Comparison of ENCODE assay signal across 19 cellular contexts in the genomic region with DNA sequence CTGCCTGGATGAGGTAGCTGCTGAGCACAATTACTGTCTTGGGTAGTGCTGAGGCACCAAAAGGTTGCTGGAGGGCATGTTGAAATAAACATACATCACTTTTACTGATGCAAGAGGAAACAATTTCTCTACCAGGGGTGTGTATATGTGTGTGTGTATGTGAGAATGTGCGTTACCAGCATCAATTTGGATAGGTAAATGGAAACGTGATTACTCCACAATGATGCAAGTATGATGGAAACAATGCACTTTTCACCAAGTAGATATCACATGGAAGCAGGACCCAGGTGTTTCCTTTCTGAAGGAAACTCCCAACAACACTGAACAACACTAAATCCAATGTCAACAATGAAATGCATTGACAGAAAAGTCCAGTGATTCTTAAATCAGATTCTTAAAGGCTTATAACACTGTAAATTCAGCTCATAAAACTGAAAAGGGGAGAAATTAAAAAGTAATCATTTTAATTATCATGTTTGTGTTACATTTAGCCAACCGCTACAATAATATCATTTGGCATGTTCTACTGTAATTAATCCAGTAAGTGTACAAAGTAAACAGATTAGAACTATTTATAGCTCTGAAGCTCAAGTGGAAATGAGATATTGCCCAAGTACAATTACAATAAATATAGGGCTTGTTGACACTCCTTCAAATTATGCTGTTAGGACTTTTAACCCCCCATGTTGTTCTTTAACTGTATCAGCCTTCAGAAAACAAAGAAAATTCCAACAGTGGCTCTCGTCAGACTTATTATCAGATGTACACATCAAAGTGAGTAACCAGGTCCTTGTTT. TPM values are rescaled to one million over a fixed set of nuclear protein-coding genes. Genes with fewer than 3 reads are reported as not detected.
DNase-seq lines count a peak whose midpoint lies in the region; ATAC-seq, FAIRE-seq and TF ChIP-seq lines count a peak whose summit lies in the region.
"Had no signal": no experiment of that assay in that cellular context is flagged by ENCODE, and none has a peak within 500 bp of the region (broad histone marks: within the 10 kb centered on the region; RNA-seq: fewer than 3 reads in every experiment).

No MANE protein-coding gene starts in this region.

- H3K4me3 ChIP-seq in heart right ventricle, result no peak overlapping the region
- H3K4me3 ChIP-seq in right atrium auricular region, result no peak overlapping the region
- H3K4me3 ChIP-seq in mammary epithelial cell (replicated peaks in 1 of 3; ENCODE audit: insufficient read depth in 1 of 3, low read depth in 2 of 3, low read length in 3 of 3), result no peak overlapping the region
- H3K4me3 ChIP-seq: GM23248, mucosa of descending colon, upper lobe of left lung had no signal

- H3K27me3 ChIP-seq in heart right ventricle, result no peaks in the 10 kb centered on the region
- H3K27me3 ChIP-seq in right atrium auricular region, result no peaks in the 10 kb centered on the region
- H3K27me3 ChIP-seq in mammary epithelial cell (ENCODE audit: insufficient read depth, low read length), result no peaks in the 10 kb centered on the region
- H3K27me3 ChIP-seq: upper lobe of left lung had no signal

- no peak overlapping the region for H3K4me2 ChIP-seq in mammary epithelial cell (ENCODE audit: insufficient read depth, low read depth, low read length)

- in situ Hi-C loops in mammary epithelial cell (cut with MboI; ENCODE audit: low sequenced_read_pairs in 2 of 2), result loop anchor here (25.0 kb wide), 4 partner anchors 158 to 733 kb away; a partner anchor contains a TSS

- no peaks in the 10 kb centered on the region for H3K79me2 ChIP-seq in mammary epithelial cell (ENCODE audit: insufficient read depth, low read length)

- ATAC-seq in heart right ventricle (peak in 7 of 8 donors; percentile 24 to 90 (median 68)), GM21423 (IDR thresholded peaks at IDR 0.05; ENCODE audit: unreplicated experiment) (no peak)
- ATAC-seq: activated CD4-positive, alpha-beta T cell treated with anti-CD3 and anti-CD28 coated beads for 36 hours; CD8-positive, alpha-beta T cell; effector memory CD8-positive, alpha-beta T cell; mucosa of descending colon; stimulated activated memory B cell treated with anti-CD40 and anti-IgM and Interleukin-4, amounts not matched to agents 10 μg/mL and 1 μg/mL and 100 μg/mL, for 72 hours had no signal

- no peak for DNase-seq in heart right ventricle
- no peak for DNase-seq in right atrium auricular region (ENCODE audit: low spot score)
- peak; percentile 68 for DNase-seq in mammary epithelial cell
- DNase-seq in left kidney (ENCODE audit: low read depth, low spot score), result peak; percentile 38
- no peak for DNase-seq in mesenteric fat pad (ENCODE audit: low spot score)
- DNase-seq in HCEC 1CT, result no peak
- no peak for DNase-seq in D721Med (ENCODE audit: insufficient read length, low spot score)
- DNase-seq: activated CD4-positive, alpha-beta T cell treated with anti-CD3 and anti-CD28 coated beads for 36 hours; activated CD8-positive, alpha-beta memory T cell treated with anti-CD3 and anti-CD28 coated beads, Interleukin-2, amount 50 U/mL, for 4 hours; activated naive CD4-positive, alpha-beta T cell treated with anti-CD3 and anti-CD28 coated beads for 36 hours; CD8-positive, alpha-beta T cell; effector memory CD8-positive, alpha-beta T cell; GM23248; islet precursor cell; mucosa of descending colon; NCI-H2171 treated with DMSO at 0.1 percent for 48 hours; upper lobe of left lung had no signal

- no peaks in the 10 kb centered on the region for H3K36me3 ChIP-seq in heart right ventricle
- no peaks in the 10 kb centered on the region for H3K36me3 ChIP-seq in right atrium auricular region
- no peaks in the 10 kb centered on the region for H3K36me3 ChIP-seq in mammary epithelial cell (ENCODE audit: insufficient read depth, low read length)
- H3K36me3 ChIP-seq: upper lobe of left lung had no signal

- peaks cover 2 to 37% (median 20%) of the 10 kb centered on the region in 9 donors for H3K4me1 ChIP-seq in heart right ventricle
- peaks cover 0 to 8% of the 10 kb centered on the region in 2 donors for H3K4me1 ChIP-seq in right atrium auricular region
- peaks cover 4% of the 10 kb centered on the region for H3K4me1 ChIP-seq in mammary epithelial cell (ENCODE audit: insufficient read depth, low read length)

- WGBS in heart right ventricle, 2 donors, result 34 to 35% methylated on average over 4 of the region's 4 CpGs
- 78% methylated on average over 4 of the region's 4 CpGs for WGBS in mammary epithelial cell (ENCODE audit: low coverage, missing lambda C conversion rate)

- no peaks in the 10 kb centered on the region for H3K9me3 ChIP-seq in heart right ventricle
- no peaks in the 10 kb centered on the region for H3K9me3 ChIP-seq in right atrium auricular region
- no peaks in the 10 kb centered on the region for H3K9me3 ChIP-seq in mammary epithelial cell (replicated peaks; ENCODE audit: insufficient read depth, low read length)
- H3K9me3 ChIP-seq: mucosa of descending colon, upper lobe of left lung had no signal

- intact Hi-C loops in heart right ventricle (cut with DNase I) (loop anchor here in 5 of 10 donors (5.0 to 10.0 kb wide), 5 partner anchors 113 to 740 kb away; a partner anchor contains a TSS), mammary epithelial cell (cut with micrococcal nuclease) (loop anchor here (2.0 to 10.0 kb wide), 2 partner anchors 742 to 1130 kb away; a partner anchor contains a TSS)

- no peak for FAIRE-seq in D721Med (lab: Jason Lieb, UNC)

- peak overlapping the region; percentile 17 for H2AFZ ChIP-seq in mammary epithelial cell (ENCODE audit: low read depth, low read length)
- H2AFZ ChIP-seq: GM23248 had no signal

- no peak overlapping the region for H3K9ac ChIP-seq in mammary epithelial cell (ENCODE audit: insufficient read depth, low read length)
- H3K9ac ChIP-seq: GM23248 had no signal

- peak overlapping the region in 6 of 10 donors; percentile 40 to 66 (median 58) for H3K27ac ChIP-seq in heart right ventricle
- no peak overlapping the region for H3K27ac ChIP-seq in right atrium auricular region
- no peak overlapping the region for H3K27ac ChIP-seq in mammary epithelial cell (ENCODE audit: insufficient read depth, low read depth, low read length)
- H3K27ac ChIP-seq: GM23248 had no signal

- dilution Hi-C loops in mammary epithelial cell (cut with HindIII; ENCODE audit: low sequenced_read_pairs), result no loop called here

- BruUV-seq in mammary epithelial cell (replicated peaks; lab: Mats Ljungman, UMichigan), result no TSS peak

- TF ChIP-seq CTCF in heart right ventricle (IDR thresholded peaks at IDR 0.05) (no peak), right atrium auricular region (IDR thresholded peaks at IDR 0.05) (no peak), mammary epithelial cell (conservative IDR thresholded peaks at IDR 0.05 in 1 of 2, IDR thresholded peaks at IDR 0.05 in 1 of 2; ENCODE audit: extremely low read depth in 1 of 2, insufficient read depth in 1 of 2, low read depth in 1 of 2, low read length in 2 of 2) (no peak), D721Med (IDR thresholded peaks at IDR 0.05; ENCODE audit: insufficient read depth, missing control alignments) (no peak)

- CTCF ChIA-PET in mammary epithelial cell (lab: Charles Lee; ENCODE audit: low non-redundant PET), result no interaction called here

- H4K20me1 ChIP-seq in mammary epithelial cell (ENCODE audit: insufficient read depth, low read length), result no peaks in the 10 kb centered on the region

RNA-seq across cellular contexts. Expression of a gene that starts 25.3 kb away (rescaled TPM):
- total RNA-seq in heart right ventricle, result 10 to 100 TPM; 24.6 to 34.9 (median 28.3) TPM
- 10 to 100 TPM in 1 of 2 donors, 1 to 10 TPM in 1; 3.9 to 13.4 TPM for polyA plus RNA-seq in heart right ventricle
- total RNA-seq in right atrium auricular region, result 10 to 100 TPM; 24.1 to 30.0 TPM
- 10 to 100 TPM; 60.0 to 80.9 TPM for total RNA-seq in mammary epithelial cell
- polyA plus RNA-seq in mammary epithelial cell, result 57.4 TPM
- polyA minus RNA-seq in mammary epithelial cell, result 9.5 TPM
- total RNA-seq in mesenteric fat pad, result 49.7 TPM

RNA-seq across cellular contexts. Expression of a gene that starts 25.5 kb away (rescaled TPM):
- total RNA-seq in heart right ventricle, result under 1 TPM in 9 of 10 donors, not detected in 1; 0.02 to 0.42 (median 0.13) TPM
- polyA plus RNA-seq in heart right ventricle, result under 1 TPM in 1 of 2 donors, not detected in 1; 0.07 TPM
- total RNA-seq in right atrium auricular region, result under 1 TPM; 0.04 to 0.28 TPM
- under 1 TPM; 0.21 to 0.33 TPM for total RNA-seq in mammary epithelial cell
- polyA plus RNA-seq in mammary epithelial cell, result 0.03 TPM
- not detected for polyA minus RNA-seq in mammary epithelial cell
- total RNA-seq in mesenteric fat pad, result 0.32 TPM
- total RNA-seq: CD8-positive, alpha-beta T cell had no signal

Comparison
In these comparisons a context has a peak if more than half of its experiments do, and no peak if none do; other contexts are left out.
1. H3K27ac ChIP-seq: peak in heart right ventricle (6 of 10); none in right atrium auricular region (0 of 2) and mammary epithelial cell (single experiment).
2. DNase-seq: peak in mammary epithelial cell (single experiment) and left kidney (single experiment); none in heart right ventricle (0 of 2), right atrium auricular region (single experiment), mesenteric fat pad (single experiment), HCEC 1CT (single experiment) and D721Med (single experiment).